ENCODE assay signal across 1 cellular context in the genomic region with DNA sequence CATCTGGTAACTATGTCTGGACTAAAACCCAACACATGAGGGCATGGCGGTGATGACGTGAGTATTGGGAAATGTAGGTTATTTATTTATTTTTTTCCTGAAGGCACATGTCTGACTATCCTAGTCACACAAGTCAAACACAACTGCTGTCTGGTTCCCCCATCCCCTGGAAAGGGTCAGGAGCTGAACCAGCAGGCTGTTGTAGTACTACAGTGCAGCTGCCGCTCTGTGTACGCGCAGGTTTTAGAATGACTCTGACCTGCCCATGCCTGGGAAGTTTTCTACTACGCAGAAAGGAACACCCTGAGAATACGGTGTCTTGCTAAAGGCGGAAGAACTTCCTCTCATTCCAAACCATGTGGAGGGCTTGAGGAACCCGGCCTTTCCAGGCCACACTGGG.
A peak's percentile ranks its signal among the peaks of the same experiment; 100 is the strongest.
TF ChIP-seq lines count a peak whose summit lies in the region.

No MANE protein-coding gene starts in this region.

TF ChIP-seq in HepG2, 621 proteins besides CTCF, POLR2A, EP300 and RAD21 (continued from another document and continues in another):
- TF ChIP-seq KIAA2018 (CRISPR knock-in tag; IDR thresholded peaks at IDR 0.05; ENCODE audit: borderline replicate concordance) (no peak), TMF1 (CRISPR knock-in tag; IDR thresholded peaks at IDR 0.05; ENCODE audit: low read depth) (no peak), ZKSCAN1 (IDR thresholded peaks at IDR 0.05; ENCODE audit: low read length) (no peak), ZSCAN25 (CRISPR knock-in tag; IDR thresholded peaks at IDR 0.05) (no peak), SOX5 (CRISPR knock-in tag; IDR thresholded peaks at IDR 0.05; ENCODE audit: borderline replicate concordance) (no peak), ZNF788 (CRISPR knock-in tag; IDR thresholded peaks at IDR 0.05; ENCODE audit: borderline replicate concordance) (no peak), DRAP1 (CRISPR knock-in tag; IDR thresholded peaks at IDR 0.05) (no peak), HNF4G (IDR thresholded peaks at IDR 0.05; ENCODE audit: borderline replicate concordance, low read depth, low read length) (no peak), HNF4G (CRISPR knock-in tag; IDR thresholded peaks at IDR 0.05; ENCODE audit: borderline replicate concordance, low read depth) (no peak), SMARCC2 (IDR thresholded peaks at IDR 0.05) (no peak), RBM39 (IDR thresholded peaks at IDR 0.05; ENCODE audit: low read depth, low read length, poor library complexity, severe bottlenecking) (no peak), ISL2 (CRISPR knock-in tag; IDR thresholded peaks at IDR 0.05) (no peak), ZBTB40 (IDR thresholded peaks at IDR 0.05) (no peak), ZBTB40 (CRISPR knock-in tag; IDR thresholded peaks at IDR 0.05) (no peak), HDAC2 (CRISPR knock-in tag; IDR thresholded peaks at IDR 0.05) (0 out of 2 replicates have a peak, but pooled peaks have one; percentile 21), ZNF12 (CRISPR knock-in tag; IDR thresholded peaks at IDR 0.05) (no peak), ZNF292 (CRISPR knock-in tag; IDR thresholded peaks at IDR 0.05; ENCODE audit: borderline replicate concordance, low read depth) (no peak), NCOR1 (IDR thresholded peaks at IDR 0.05; ENCODE audit: borderline replicate concordance, low read length) (no peak), ZNF512B (CRISPR knock-in tag; IDR thresholded peaks at IDR 0.05; ENCODE audit: borderline replicate concordance) (no peak), TOE1 (CRISPR knock-in tag; IDR thresholded peaks at IDR 0.05) (no peak), FOXO1 (CRISPR knock-in tag; IDR thresholded peaks at IDR 0.05) (no peak), ZSCAN12 (CRISPR knock-in tag; IDR thresholded peaks at IDR 0.05) (no peak), SSRP1 (CRISPR knock-in tag; IDR thresholded peaks at IDR 0.05) (no peak), HIVEP1 (CRISPR knock-in tag; IDR thresholded peaks at IDR 0.05) (no peak), SRF (IDR thresholded peaks at IDR 0.05; ENCODE audit: low read depth, low read length) (no peak), ATF7 (IDR thresholded peaks at IDR 0.05) (no peak), ATF7 (CRISPR knock-in tag; IDR thresholded peaks at IDR 0.05) (no peak), KAT7 (CRISPR knock-in tag; IDR thresholded peaks at IDR 0.05; ENCODE audit: borderline replicate concordance) (no peak)
- TF ChIP-seq, protein P1, sequence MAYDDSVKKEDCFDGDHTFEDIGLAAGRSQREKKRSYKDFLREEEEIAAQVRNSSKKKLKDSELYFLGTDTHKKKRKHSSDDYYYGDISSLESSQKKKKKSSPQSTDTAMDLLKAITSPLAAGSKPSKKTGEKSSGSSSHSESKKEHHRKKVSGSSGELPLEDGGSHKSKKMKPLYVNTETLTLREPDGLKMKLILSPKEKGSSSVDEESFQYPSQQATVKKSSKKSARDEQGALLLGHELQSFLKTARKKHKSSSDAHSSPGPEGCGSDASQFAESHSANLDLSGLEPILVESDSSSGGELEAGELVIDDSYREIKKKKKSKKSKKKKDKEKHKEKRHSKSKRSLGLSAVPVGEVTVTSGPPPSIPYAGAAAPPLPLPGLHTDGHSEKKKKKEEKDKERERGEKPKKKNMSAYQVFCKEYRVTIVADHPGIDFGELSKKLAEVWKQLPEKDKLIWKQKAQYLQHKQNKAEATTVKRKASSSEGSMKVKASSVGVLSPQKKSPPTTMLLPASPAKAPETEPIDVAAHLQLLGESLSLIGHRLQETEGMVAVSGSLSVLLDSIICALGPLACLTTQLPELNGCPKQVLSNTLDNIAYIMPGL (CRISPR knock-in tag; IDR thresholded peaks at IDR 0.05; ENCODE audit: borderline replicate concordance in 1 of 2, low read depth in 1 of 2): 0 out of 4 replicates have a peak, but pooled peaks of 1 of the 2 experiments have one; percentile 11
